ENCODE assay signal across 12 cellular contexts in genomic region chr12:12616512-12617275, GRCh38. TPM values are rescaled to one million over a fixed set of nuclear protein-coding genes. Genes with fewer than 3 reads are reported as not detected.
DNase-seq lines count a peak whose midpoint lies in the region; ATAC-seq, FAIRE-seq and TF ChIP-seq lines count a peak whose summit lies in the region.
"Had no signal": no experiment of that assay in that cellular context is flagged by ENCODE, and none has a peak within 500 bp of the region (broad histone marks: within the 10 kb centered on the region; RNA-seq: fewer than 3 reads in every experiment).

No MANE protein-coding gene starts in this region.

- no peak overlapping the region for H3K4me3 Mint-ChIP-seq in activated T-cell treated with anti-CD3 and anti-CD28 coated beads, Interleukin-2, amount 50 U/mL, for 24 hours
- no peak overlapping the region for H3K4me3 Mint-ChIP-seq in activated CD4-positive, alpha-beta memory T cell treated with anti-CD3 and anti-CD28 coated beads, Interleukin-2, amount 10 ng/mL, durations not matched to agents 7 days and 5 days

- no peak for FAIRE-seq in pancreas (lab: Jason Lieb, UNC)
- FAIRE-seq: TTC549 had no signal

- intact Hi-C loops in spleen (cut with DNase I; ENCODE audit: low total_unique reads) (no loop called here), pancreas (cut with DNase I) (no loop called here), ovary (cut with DNase I) (no loop called here)

- H3K27ac ChIP-seq in spleen (peak overlapping the region in 5 of 8 donors; percentile 2 to 70 (median 20)), pancreas (no peak overlapping the region), ovary (no peak overlapping the region)
- H3K27ac ChIP-seq: coronary artery, uterus had no signal

- CTCF ChIA-PET in activated CD4-positive, alpha-beta memory T cell treated with anti-CD3 and anti-CD28 coated beads, Interleukin-2, amount 10 ng/mL, durations not matched to agents 7 days and 5 days (lab: Charles Lee), result interaction anchor here (1.1 to 1.3 kb wide), 2 partner anchors 10 to 260 kb away, joined by 3 to 4 read pairs; partner anchors contain the start of gene BORCS5

- no peaks in the 10 kb centered on the region for H3K9me3 Mint-ChIP-seq in activated T-cell treated with anti-CD3 and anti-CD28 coated beads, Interleukin-2, amount 50 U/mL, for 24 hours
- no peaks in the 10 kb centered on the region for H3K9me3 Mint-ChIP-seq in activated CD4-positive, alpha-beta memory T cell treated with anti-CD3 and anti-CD28 coated beads, Interleukin-2, amount 10 ng/mL, durations not matched to agents 7 days and 5 days

- no peak for TF ChIP-seq EP300 in ovary (IDR thresholded peaks at IDR 0.05)

- peaks cover 65% of the 10 kb centered on the region for H3K36me3 Mint-ChIP-seq in activated T-cell treated with anti-CD3 and anti-CD28 coated beads, Interleukin-2, amount 50 U/mL, for 24 hours (ENCODE audit: low read depth)
- H3K36me3 Mint-ChIP-seq in activated CD4-positive, alpha-beta memory T cell treated with anti-CD3 and anti-CD28 coated beads, Interleukin-2, amount 10 ng/mL, durations not matched to agents 7 days and 5 days (ENCODE audit: low read depth), result peaks cover 52% of the 10 kb centered on the region

- H3K4me3 ChIP-seq in endocrine pancreas (ENCODE audit: control insufficient read depth, insufficient read depth, low read length) (peak overlapping the region; percentile 47), spleen (peak overlapping the region in 1 of 8 donors; percentile 24), pancreas (no peak overlapping the region), ovary (no peak overlapping the region)
- H3K4me3 ChIP-seq: coronary artery, uterus had no signal

- 56 to 74% (median 69%) methylated on average over 4 of the region's 4 CpGs for WGBS in spleen, 5 donors
- 40 to 57% methylated on average over 4 of the region's 4 CpGs for WGBS in pancreas, 2 donors
- WGBS in ovary, 3 donors, result 83 to 87% (median 86%) methylated on average over 4 of the region's 4 CpGs

- no peak for TF ChIP-seq CTCF in spleen (IDR thresholded peaks at IDR 0.05 in 8 of 11, conservative IDR thresholded peaks at IDR 0.05 in 3 of 11)
- no peak for TF ChIP-seq CTCF in pancreas (IDR thresholded peaks at IDR 0.05)
- TF ChIP-seq CTCF in ovary (IDR thresholded peaks at IDR 0.05), result no peak

- POLR2A ChIA-PET in activated CD4-positive, alpha-beta memory T cell treated with anti-CD3 and anti-CD28 coated beads, Interleukin-2, amount 10 ng/mL, durations not matched to agents 7 days and 5 days (lab: Charles Lee), result interaction anchor here (0.7 to 1.8 kb wide), 9 partner anchors 10 to 259 kb away, joined by 3 to 6 read pairs (median 3); no protein-coding TSS in a partner anchor

- H3K9ac ChIP-seq in endocrine pancreas (ENCODE audit: control insufficient read depth, insufficient read depth, low read length), result no peak overlapping the region

- no peak for TF ChIP-seq POLR2A in spleen (IDR thresholded peaks at IDR 0.05)
- no peak for TF ChIP-seq POLR2A in ovary (IDR thresholded peaks at IDR 0.05)

- H3K36me3 ChIP-seq in endocrine pancreas (ENCODE audit: control insufficient read depth, insufficient read depth, low read length) (no peaks in the 10 kb centered on the region), spleen (peaks cover 0 to 32% (median 3%) of the 10 kb centered on the region in 6 donors), pancreas (no peaks in the 10 kb centered on the region), ovary (no peaks in the 10 kb centered on the region)
- H3K36me3 ChIP-seq: uterus had no signal

- H3K27ac Mint-ChIP-seq in activated T-cell treated with anti-CD3 and anti-CD28 coated beads, Interleukin-2, amount 50 U/mL, for 24 hours, result peak overlapping the region; percentile 85
- peak overlapping the region; percentile 70 for H3K27ac Mint-ChIP-seq in activated CD4-positive, alpha-beta memory T cell treated with anti-CD3 and anti-CD28 coated beads, Interleukin-2, amount 10 ng/mL, durations not matched to agents 7 days and 5 days

- H3K27me3 ChIP-seq in endocrine pancreas (ENCODE audit: control insufficient read depth, insufficient read depth, low read length), result no peaks in the 10 kb centered on the region
- no peaks in the 10 kb centered on the region for H3K27me3 ChIP-seq in spleen (replicated peaks in 1 of 7)
- H3K27me3 ChIP-seq in pancreas, result no peaks in the 10 kb centered on the region
- no peaks in the 10 kb centered on the region for H3K27me3 ChIP-seq in ovary
- H3K27me3 ChIP-seq: uterus had no signal

- DNase-seq in activated T-cell treated with anti-CD3 and anti-CD28 coated beads, Interleukin-2, amount 50 U/mL, for 24 hours, result no peak
- no peak for DNase-seq in activated T-cell treated with anti-CD3 and anti-CD28 coated beads, Interleukin-2, amount 50 U/mL, for 1 hour
- DNase-seq in activated CD4-positive, alpha-beta memory T cell treated with anti-CD3 and anti-CD28 coated beads, Interleukin-2, amount 10 ng/mL, durations not matched to agents 7 days and 5 days, result no peak
- DNase-seq in spleen, result no peak
- no peak for DNase-seq in pancreas
- no peak for DNase-seq in GM03348 (ENCODE audit: low spot score)
- no peak for DNase-seq in ovary
- DNase-seq: NCI-H1092, uterus had no signal

- no peaks in the 10 kb centered on the region for H3K9me3 ChIP-seq in endocrine pancreas (ENCODE audit: control insufficient read depth, low read length)
- no peaks in the 10 kb centered on the region for H3K9me3 ChIP-seq in spleen
- H3K9me3 ChIP-seq in pancreas, result no peaks in the 10 kb centered on the region
- H3K9me3 ChIP-seq in ovary, result no peaks in the 10 kb centered on the region
- H3K9me3 ChIP-seq: uterus had no signal

- no peaks in the 10 kb centered on the region for H3K27me3 Mint-ChIP-seq in activated T-cell treated with anti-CD3 and anti-CD28 coated beads, Interleukin-2, amount 50 U/mL, for 24 hours
- no peaks in the 10 kb centered on the region for H3K27me3 Mint-ChIP-seq in activated CD4-positive, alpha-beta memory T cell treated with anti-CD3 and anti-CD28 coated beads, Interleukin-2, amount 10 ng/mL, durations not matched to agents 7 days and 5 days

- H3K4me1 Mint-ChIP-seq in activated T-cell treated with anti-CD3 and anti-CD28 coated beads, Interleukin-2, amount 50 U/mL, for 24 hours (ENCODE audit: low read depth), result peaks cover 68% of the 10 kb centered on the region
- H3K4me1 Mint-ChIP-seq in activated CD4-positive, alpha-beta memory T cell treated with anti-CD3 and anti-CD28 coated beads, Interleukin-2, amount 10 ng/mL, durations not matched to agents 7 days and 5 days, result peaks cover 59% of the 10 kb centered on the region

- ATAC-seq in pancreas, result no peak

- H3K4me1 ChIP-seq in endocrine pancreas (ENCODE audit: control insufficient read depth, insufficient read depth, low read length) (peaks cover 15% of the 10 kb centered on the region), spleen (peaks cover 21 to 57% (median 52%) of the 10 kb centered on the region in 6 donors), pancreas (peaks cover 0 to 20% (median 3%) of the 10 kb centered on the region in 3 donors), ovary (ENCODE audit: insufficient read depth) (peaks cover 4% of the 10 kb centered on the region)

RNA-seq across cellular contexts. Expression of gene CREBL2, which starts 5.0 kb away (rescaled TPM):
- 10 to 100 TPM; 24.2 to 26.1 TPM for total RNA-seq in activated CD4-positive, alpha-beta memory T cell treated with anti-CD3 and anti-CD28 coated beads, Interleukin-2, amount 10 ng/mL, durations not matched to agents 7 days and 5 days
- total RNA-seq in spleen (10 to 100 TPM; 28.6 to 76.0 (median 60.7) TPM), pancreas (10 to 100 TPM; 13.9 to 29.7 (median 16.6) TPM), ovary (10 to 100 TPM; 23.7 to 46.6 (median 38.2) TPM)
- polyA plus RNA-seq in spleen (10 to 100 TPM; 14.3 to 28.3 (median 21.6) TPM), pancreas (10 to 100 TPM in 1 of 2 donors, 1 to 10 TPM in 1; 9.8 to 23.6 TPM), ovary (10 to 100 TPM; 34.7 to 58.9 TPM)

RNA-seq across cellular contexts. Expression of gene DUSP16, which starts 54.0 kb away (rescaled TPM):
- total RNA-seq in activated CD4-positive, alpha-beta memory T cell treated with anti-CD3 and anti-CD28 coated beads, Interleukin-2, amount 10 ng/mL, durations not matched to agents 7 days and 5 days, result 10 to 100 TPM; 77.3 to 85.2 TPM
- total RNA-seq in spleen, result 10 to 100 TPM; 19.2 to 43.7 (median 22.1) TPM
- 1 to 10 TPM; 2.2 to 4.7 (median 2.3) TPM for polyA plus RNA-seq in spleen
- 10 to 100 TPM; 18.1 to 38.7 (median 27.8) TPM for total RNA-seq in pancreas
- 10 to 100 TPM in 1 of 2 donors, 1 to 10 TPM in 1; 5.8 to 10.1 TPM for polyA plus RNA-seq in pancreas
- 10 to 100 TPM; 17.8 to 35.5 (median 27.3) TPM for total RNA-seq in ovary
- 10 to 100 TPM; 12.5 to 54.0 TPM for polyA plus RNA-seq in ovary

Comparison
In these comparisons a context has a peak if more than half of its experiments do, and no peak if none do; other contexts are left out.
1. H3K27ac ChIP-seq: peak in spleen (5 of 8); none in pancreas (0 of 4) and ovary (0 of 2).